In the genomic region with DNA sequence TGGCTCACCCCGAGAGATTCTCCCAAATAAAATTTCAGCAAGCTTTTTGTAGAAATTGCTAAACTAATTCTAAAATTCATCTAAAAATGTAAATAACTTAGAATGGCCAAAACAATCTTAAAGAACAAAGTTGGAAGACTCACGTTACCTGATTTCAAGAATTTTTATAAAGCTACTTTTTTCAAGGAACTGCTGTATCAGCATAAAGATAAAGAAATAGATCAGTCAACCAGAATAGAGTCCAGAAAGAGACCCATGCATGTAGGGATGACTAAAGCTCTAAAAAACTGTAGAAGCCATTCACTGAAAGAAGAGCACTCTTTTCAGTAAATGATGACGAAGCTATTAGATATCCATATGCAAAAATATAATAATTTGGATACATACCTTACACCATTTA, we compare ENCODE assay signal across 7 cellular contexts.
"Had no signal": no experiment of that assay in that cellular context is flagged by ENCODE, and none has a peak within 500 bp of the region (broad histone marks: within the 10 kb centered on the region; RNA-seq: fewer than 3 reads in every experiment).

No MANE protein-coding gene starts in this region.

- H3K27ac Mint-ChIP-seq: H9, IgD-negative memory B cell had no signal

- H3K4me1 Mint-ChIP-seq: H9, IgD-negative memory B cell had no signal

- FAIRE-seq: H54 had no signal

- H3K4me3 Mint-ChIP-seq: H9, IgD-negative memory B cell had no signal

- H3K9ac ChIP-seq: GM23248 had no signal

- H3K36me3 Mint-ChIP-seq: IgD-negative memory B cell had no signal

- H2AFZ ChIP-seq: GM23248 had no signal

- H3K9me3 Mint-ChIP-seq: H9, IgD-negative memory B cell had no signal

- H3K27ac ChIP-seq: GM23248 had no signal

- DNase-seq: GM23248, GOT3, H9, HCEC 1CT, KG1 had no signal

- H3K4me3 ChIP-seq: GM23248 had no signal
